Comparison of ENCODE assay signal across 8 cellular contexts in genomic region chr5:163727028-163727427, GRCh38.
DNase-seq lines count a peak whose midpoint lies in the region; ATAC-seq and TF ChIP-seq lines count a peak whose summit lies in the region.
"Had no signal": no experiment of that assay in that cellular context is flagged by ENCODE, and none has a peak within 500 bp of the region (broad histone marks: within the 10 kb centered on the region; RNA-seq: fewer than 3 reads in every experiment).

No MANE protein-coding gene starts in this region.

- no peaks in the 10 kb centered on the region for H3K27me3 ChIP-seq in right lobe of liver

- 33% methylated on average over 4 of the region's 4 CpGs for WGBS in right lobe of liver (ENCODE audit: insufficient coverage, low coverage, low lambda C conversion rate, missing lambda C conversion rate)

- intact Hi-C loops in right lobe of liver (cut with DNase I), result no loop called here

- ATAC-seq in GM19372 (IDR thresholded peaks at IDR 0.05; ENCODE audit: low read depth, unreplicated experiment), result peak; percentile 72
- ATAC-seq in HG02943 (IDR thresholded peaks at IDR 0.05; ENCODE audit: low read depth, unreplicated experiment), result peak; percentile 79
- ATAC-seq in right lobe of liver, result no peak
- ATAC-seq: PC-3 had no signal

- no peaks in the 10 kb centered on the region for H3K36me3 ChIP-seq in right lobe of liver

- no peaks in the 10 kb centered on the region for H3K9me3 ChIP-seq in right lobe of liver

- peak; percentile 21 for DNase-seq in NB4 (ENCODE audit: low read depth)
- peak; percentile 17 for DNase-seq in superior temporal gyrus (ENCODE audit: extremely low spot score)
- DNase-seq in GM19238 (ENCODE audit: insufficient read length, low spot score), result no peak
- no peak for DNase-seq in right lobe of liver
- no peak for DNase-seq in GF-D8 (lab: John Stamatoyannopoulos, UW)
- DNase-seq: PC-3 had no signal

- no peak overlapping the region for H3K27ac ChIP-seq in right lobe of liver

- H3K4me3 ChIP-seq in NB4 (ENCODE audit: low read depth, low read length), result no peak overlapping the region
- H3K4me3 ChIP-seq in right lobe of liver, result no peak overlapping the region

- no peak for TF ChIP-seq CTCF in NB4 (IDR thresholded peaks at IDR 0.05; ENCODE audit: low read depth, low read length)
- no peak for TF ChIP-seq CTCF in right lobe of liver (IDR thresholded peaks at IDR 0.05)

- H3K4me1 ChIP-seq in right lobe of liver, result no peaks in the 10 kb centered on the region

- no peak for TF ChIP-seq POLR2A in NB4 (IDR thresholded peaks at IDR 0.05; ENCODE audit: extremely low read depth, insufficient read length)
- TF ChIP-seq POLR2A in right lobe of liver (IDR thresholded peaks at IDR 0.05), result no peak

Comparison
In these comparisons a context has a peak if more than half of its experiments do, and no peak if none do; other contexts are left out.
1. ATAC-seq: peak in GM19372 (single experiment) and HG02943 (single experiment); none in right lobe of liver (0 of 4).
2. DNase-seq: peak in NB4 (single experiment) and superior temporal gyrus (single experiment); none in GM19238 (single experiment), right lobe of liver (0 of 3) and GF-D8 (single experiment).